In the genomic region with DNA sequence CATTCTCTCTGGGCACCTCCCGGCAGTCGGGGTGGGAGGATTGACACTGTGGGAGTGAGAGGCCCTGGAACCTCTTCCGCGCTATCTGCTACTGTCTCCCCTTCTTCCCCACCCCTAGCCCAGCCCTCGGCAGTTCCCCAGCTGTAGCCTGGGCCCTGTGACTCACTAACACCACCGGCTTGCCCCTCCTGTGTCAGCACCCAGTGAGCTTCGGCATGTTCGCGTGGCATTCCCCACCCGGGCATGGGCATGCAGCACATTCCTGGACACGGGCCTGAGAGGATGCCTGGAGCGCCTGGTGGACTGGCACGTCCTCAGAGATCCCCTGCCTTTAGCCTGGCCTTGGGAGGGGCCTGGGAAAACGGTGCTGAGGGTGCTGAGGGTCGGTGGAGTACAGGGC, we compare ENCODE assay signal across 9 cellular contexts. TPM values are rescaled to one million over a fixed set of nuclear protein-coding genes. Genes with fewer than 3 reads are reported as not detected.
A peak's percentile ranks its signal among the peaks of the same experiment; 100 is the strongest.
DNase-seq lines count a peak whose midpoint lies in the region; ATAC-seq, FAIRE-seq and TF ChIP-seq lines count a peak whose summit lies in the region.
"Had no signal": no experiment of that assay in that cellular context is flagged by ENCODE, and none has a peak within 500 bp of the region (broad histone marks: within the 10 kb centered on the region; RNA-seq: fewer than 3 reads in every experiment).

No MANE protein-coding gene starts in this region.

- TF ChIP-seq POLR2A in HepG2 (IDR thresholded peaks at IDR 0.05; ENCODE audit: insufficient read depth in 1 of 2, low read depth in 2 of 2, low read length in 2 of 2): no peak

- peaks cover 22% of the 10 kb centered on the region for H3K4me1 Mint-ChIP-seq in MCF 10A (ENCODE audit: insufficient read depth, unreplicated experiment)

- peak; percentile 47 for DNase-seq in MCF 10A (ENCODE audit: unreplicated experiment)
- DNase-seq in HepG2 (ENCODE audit: low spot score): no peak
- peak; percentile 27 for DNase-seq in superior temporal gyrus (ENCODE audit: extremely low spot score)
- no peak for DNase-seq in NCI-H1417 (lab: John Stamatoyannopoulos, UW)
- DNase-seq in NK-92 treated with Interleukin-12 subunit alpha and Interleukin-12 subunit beta, amount 100 ng/mL, for 24 hours (lab: John Stamatoyannopoulos, UW): no peak
- no peak for DNase-seq in HEK293T (ENCODE audit: extremely low spot score)
- DNase-seq: NCI-H526 treated with DMSO at 0.1 percent for 48 hours had no signal

- TF ChIP-seq EP300 in HepG2 (IDR thresholded peaks at IDR 0.05; ENCODE audit: low read depth in 2 of 2, low read length in 2 of 2): no peak
- TF ChIP-seq EP300 in HepG2 (CRISPR knock-in tag; IDR thresholded peaks at IDR 0.05; ENCODE audit: borderline replicate concordance): no peak

- H3K4me3 ChIP-seq in HUES6 (ENCODE audit: low read depth, low read length): peak overlapping the region; percentile 92
- H3K4me3 ChIP-seq in HepG2 (replicated peaks in 1 of 3; ENCODE audit: insufficient read depth in 1 of 3, low read depth in 2 of 3, low read length in 3 of 3): peak overlapping the region; percentile 69 to 83 (median 71)

- ATAC-seq in HepG2 (peak; percentile 3; the same call in 1 of the 3 replicates), GM21529 (IDR thresholded peaks at IDR 0.05; ENCODE audit: unreplicated experiment) (no peak)

- peaks cover 15% of the 10 kb centered on the region for H3K79me2 ChIP-seq in HepG2 (ENCODE audit: insufficient read depth, low read length)

- H3K27ac ChIP-seq in HUES6 (ENCODE audit: low read depth, low read length): no peak overlapping the region
- peak overlapping the region; percentile 76 for H3K27ac ChIP-seq in HepG2 (ENCODE audit: extremely low read length, insufficient read depth, low read length)

- peak overlapping the region; percentile 87 for H3K27ac Mint-ChIP-seq in MCF 10A (ENCODE audit: low read depth, unreplicated experiment)

- H3K9ac ChIP-seq in HUES6 (ENCODE audit: low read length): peak overlapping the region; percentile 43
- H3K9ac ChIP-seq in HepG2 (ENCODE audit: insufficient read depth, low read depth, low read length): peak overlapping the region; percentile 75

- CTCF ChIA-PET in MCF 10A (lab: Yijun Ruan, JAX): interaction anchor here (1.1 to 37.5 kb wide), 5 partner anchors 13 to 127 kb away, joined by 3 to 1608 read pairs (median 6); partner anchors contain the start of gene ELK4
- CTCF ChIA-PET in HepG2 (lab: Yijun Ruan, JAX; ENCODE audit: low intra/inter-chr PET ratio, low total read pairs): no interaction called here
- CTCF ChIA-PET in HEK293T (lab: Yijun Ruan, JAX): interaction anchor here (0.8 kb wide), 1 partner anchor 152 kb away, joined by 3 read pairs; no protein-coding TSS in a partner anchor

- H3K36me3 Mint-ChIP-seq in MCF 10A (ENCODE audit: insufficient read depth, unreplicated experiment): no peaks in the 10 kb centered on the region

- in situ Hi-C loops in HepG2 (cut with HindIII; ENCODE audit: extremely low pct_ligation_motif_present, low pct_unique_long_range_greater_than_20kb): no loop called here

- POLR2A ChIA-PET in MCF 10A (lab: Yijun Ruan, JAX): interaction anchor here (1.0 to 6.1 kb wide), 6 partner anchors 11 to 202 kb away, joined by 3 to 73 read pairs (median 7); no protein-coding TSS in a partner anchor
- POLR2A ChIA-PET in HepG2 (lab: Yijun Ruan, JAX): interaction anchor here (2.0 kb wide), 1 partner anchor 20 kb away, joined by 4 read pairs; no protein-coding TSS in a partner anchor
- POLR2A ChIA-PET in HEK293T (lab: Yijun Ruan, JAX): no interaction called here

- TF ChIP-seq CTCF in MCF 10A (IDR thresholded peaks at IDR 0.05; ENCODE audit: unreplicated experiment): no peak
- no peak for TF ChIP-seq CTCF in HepG2 (CRISPR knock-in tag; IDR thresholded peaks at IDR 0.05)

- H4K20me1 ChIP-seq in HepG2 (ENCODE audit: insufficient read depth, low read length): no peaks in the 10 kb centered on the region

- intact Hi-C loops in MCF 10A (cut with micrococcal nuclease): no loop called here
- intact Hi-C loops in HepG2 (cut with micrococcal nuclease; ENCODE audit: unreplicated experiment): no loop called here

- H3K4me1 ChIP-seq in HUES6 (ENCODE audit: control insufficient read depth, insufficient read depth, low read length) (peaks cover 40% of the 10 kb centered on the region), HepG2 (ENCODE audit: insufficient read depth, low read length) (peaks cover 71% of the 10 kb centered on the region)

- WGBS in HepG2 (ENCODE audit: low lambda C conversion rate): 36% methylated on average over 5 of the region's 15 CpGs

- H3K9me3 ChIP-seq in HUES6 (ENCODE audit: control insufficient read depth, insufficient read depth, low read depth, low read length) (no peaks in the 10 kb centered on the region), HepG2 (ENCODE audit: low read length) (no peaks in the 10 kb centered on the region)

- H3K27me3 ChIP-seq in HUES6 (ENCODE audit: control insufficient read depth, insufficient read depth, low read length): no peaks in the 10 kb centered on the region
- H3K27me3 ChIP-seq in HepG2 (ENCODE audit: control insufficient read depth in 1 of 2, insufficient read depth in 2 of 2, low read length in 2 of 2): no peaks in the 10 kb centered on the region; a peak in 1 of 5 replicates

- no peak for FAIRE-seq in HepG2 (lab: Jason Lieb, UNC)

- no peaks in the 10 kb centered on the region for H3K27me3 Mint-ChIP-seq in MCF 10A (ENCODE audit: insufficient read depth, unreplicated experiment)

- H2AFZ ChIP-seq in HepG2 (ENCODE audit: low read length): no peak overlapping the region

- BruUV-seq in MCF 10A (replicated peaks; lab: Mats Ljungman, UMichigan): no TSS peak
- no TSS peak for BruUV-seq in HepG2 (replicated peaks; lab: Mats Ljungman, UMichigan)

- H3K36me3 ChIP-seq in HUES6 (ENCODE audit: control insufficient read depth, insufficient read depth, low read length) (no peaks in the 10 kb centered on the region), HepG2 (replicated peaks in 1 of 2; ENCODE audit: control insufficient read depth in 1 of 2, insufficient read depth in 2 of 2, low read length in 2 of 2) (peaks cover 0 to 2% of the 10 kb centered on the region in 2 experiments; a peak in 1 of 5 replicates)

- peak overlapping the region; percentile 89 for H3K4me3 Mint-ChIP-seq in MCF 10A (ENCODE audit: unreplicated experiment)

- H3K4me2 ChIP-seq in HepG2 (ENCODE audit: low read depth, low read length): peak overlapping the region; percentile 100

- H3K9me3 Mint-ChIP-seq in MCF 10A (ENCODE audit: unreplicated experiment): no peaks in the 10 kb centered on the region

- no peak for TF ChIP-seq RAD21 in HepG2 (CRISPR knock-in tag; IDR thresholded peaks at IDR 0.05)

RNA-seq across cellular contexts. Expression of gene CDK18, which starts 1.3 kb away (rescaled TPM):
- total RNA-seq in MCF 10A (2022) (4.9 and 6.8 TPM in 2 replicates), HepG2 (2016; rRNA removed; fragmentation: Illumina TruSeq; extraction: Trizol) (3.2 and 6.4 TPM in 2 replicates)
- total RNA-seq in HepG2 (2016; cell fraction: cytosol; rRNA removed; fragmentation: Illumina TruSeq; extraction: Trizol; ENCODE audit: low read depth): 10.6 and 10.7 TPM in 2 replicates
- 3.6 and 7.0 TPM in 2 replicates for total RNA-seq in HepG2 (2016; cell fraction: insoluble cytoplasmic fraction; rRNA removed; fragmentation: Illumina TruSeq; extraction: Trizol)
- 8.3 and 10.4 TPM in 2 replicates for total RNA-seq in HepG2 (2016; cell fraction: membrane; rRNA removed; fragmentation: Illumina TruSeq; extraction: Trizol)
- total RNA-seq in HepG2 (2016; cell fraction: nucleus; rRNA removed; fragmentation: Illumina TruSeq; extraction: Trizol): 8.2 and 10.1 TPM in 2 replicates
- 38.8 and 45.3 TPM in 2 replicates for polyA plus RNA-seq in HepG2 (2011; rRNA removed)
- polyA plus RNA-seq in HepG2 (2011; cell fraction: cytosol; rRNA removed): 13.0 and 14.8 TPM in 2 replicates
- polyA plus RNA-seq in HepG2 (2011; cell fraction: nucleus; rRNA removed): 224 and 255 TPM in 2 replicates
- 53.5 and 54.3 TPM in 2 replicates for polyA plus RNA-seq in HepG2 (2012)
- 5.2 and 5.9 TPM in 2 replicates for polyA plus RNA-seq in HepG2 (2016; cell fraction: cytosol; fragmentation: Illumina TruSeq; extraction: Trizol; ENCODE audit: low read depth)
- polyA plus RNA-seq in HepG2 (2016; cell fraction: insoluble cytoplasmic fraction; fragmentation: Illumina TruSeq; extraction: Trizol; ENCODE audit: low read depth): 6.0 and 9.4 TPM in 2 replicates
- 11.2 and 12.4 TPM in 2 replicates for polyA plus RNA-seq in HepG2 (2016; cell fraction: membrane; fragmentation: Illumina TruSeq; extraction: Trizol; ENCODE audit: low read depth)
- 33.1 and 35.8 TPM in 2 replicates for polyA plus RNA-seq in HepG2 (2016; cell fraction: nucleus; fragmentation: Illumina TruSeq; extraction: Trizol; ENCODE audit: insufficient read depth, low read depth)
- 11.0 and 29.7 TPM in 2 replicates for polyA minus RNA-seq in HepG2 (2011; rRNA and poly(A)+ RNA removed; ENCODE audit: low replicate concordance)
- 14.7 and 23.4 TPM in 2 replicates for polyA minus RNA-seq in HepG2 (2011; cell fraction: cytosol; rRNA and poly(A)+ RNA removed)
- 47.0 and 52.3 TPM in 2 replicates for polyA minus RNA-seq in HepG2 (2011; cell fraction: nucleus; rRNA and poly(A)+ RNA removed)

RNA-seq across cellular contexts. Expression of gene BLACAT1, which starts 49.9 kb away (rescaled TPM):
- total RNA-seq in MCF 10A (2022): 0.72 and 1.1 TPM in 2 replicates
- total RNA-seq in HepG2 (2016; rRNA removed; fragmentation: Illumina TruSeq; extraction: Trizol): 0.42 and 1.2 TPM in 2 replicates
- 0.18 TPM in 1 of 2 replicates, not detected in the other for total RNA-seq in HepG2 (2016; cell fraction: cytosol; rRNA removed; fragmentation: Illumina TruSeq; extraction: Trizol; ENCODE audit: low read depth)
- 0.28 and 1.4 TPM in 2 replicates for total RNA-seq in HepG2 (2016; cell fraction: insoluble cytoplasmic fraction; rRNA removed; fragmentation: Illumina TruSeq; extraction: Trizol)
- 0.10 and 0.28 TPM in 2 replicates for total RNA-seq in HepG2 (2016; cell fraction: membrane; rRNA removed; fragmentation: Illumina TruSeq; extraction: Trizol)
- total RNA-seq in HepG2 (2016; cell fraction: nucleus; rRNA removed; fragmentation: Illumina TruSeq; extraction: Trizol): 2.8 and 3.4 TPM in 2 replicates
- polyA plus RNA-seq in HepG2 (2011; rRNA removed): 2.7 and 2.8 TPM in 2 replicates
- 1.2 and 1.4 TPM in 2 replicates for polyA plus RNA-seq in HepG2 (2011; cell fraction: cytosol; rRNA removed)
- 6.9 and 7.0 TPM in 2 replicates for polyA plus RNA-seq in HepG2 (2011; cell fraction: nucleus; rRNA removed)
- polyA plus RNA-seq in HepG2 (2012): 0.36 and 0.88 TPM in 2 replicates
- 0.07 and 0.09 TPM in 2 replicates for polyA plus RNA-seq in HepG2 (2016; cell fraction: cytosol; fragmentation: Illumina TruSeq; extraction: Trizol; ENCODE audit: low read depth)
- polyA plus RNA-seq in HepG2 (2016; cell fraction: insoluble cytoplasmic fraction; fragmentation: Illumina TruSeq; extraction: Trizol; ENCODE audit: low read depth): 0.48 and 0.52 TPM in 2 replicates
- polyA plus RNA-seq in HepG2 (2016; cell fraction: membrane; fragmentation: Illumina TruSeq; extraction: Trizol; ENCODE audit: low read depth): 0.12 and 0.19 TPM in 2 replicates
- polyA plus RNA-seq in HepG2 (2016; cell fraction: nucleus; fragmentation: Illumina TruSeq; extraction: Trizol; ENCODE audit: insufficient read depth, low read depth): 2.2 and 2.7 TPM in 2 replicates
- 0.37 and 5.7 TPM in 2 replicates for polyA minus RNA-seq in HepG2 (2011; rRNA and poly(A)+ RNA removed; ENCODE audit: low replicate concordance)
- 0.79 and 0.97 TPM in 2 replicates for polyA minus RNA-seq in HepG2 (2011; cell fraction: cytosol; rRNA and poly(A)+ RNA removed)
- 9.9 and 10.4 TPM in 2 replicates for polyA minus RNA-seq in HepG2 (2011; cell fraction: nucleus; rRNA and poly(A)+ RNA removed)

Comparison
In these comparisons a context has a peak if more than half of its experiments do, and no peak if none do; other contexts are left out.
1. DNase-seq: peak in MCF 10A (single experiment) and superior temporal gyrus (single experiment); none in HepG2 (single experiment), NCI-H1417 (0 of 3), NK-92 treated with Interleukin-12 subunit alpha and Interleukin-12 subunit beta, amount 100 ng/mL, for 24 hours (single experiment) and HEK293T (single experiment).